In genomic region chr9:136961279-136962065, GRCh38 we compare ENCODE assay signal across 13 cellular contexts. TPM values are rescaled to one million over a fixed set of nuclear protein-coding genes. Genes with fewer than 3 reads are reported as not detected.
DNase-seq lines count a peak whose midpoint lies in the region; ATAC-seq, FAIRE-seq and TF ChIP-seq lines count a peak whose summit lies in the region.
"Had no signal": no experiment of that assay in that cellular context is flagged by ENCODE, and none has a peak within 500 bp of the region (broad histone marks: within the 10 kb centered on the region; RNA-seq: fewer than 3 reads in every experiment).

No MANE protein-coding gene starts in this region.

- 59% methylated on average over 23 of the region's 23 CpGs for WGBS in right cardiac atrium

- no peaks in the 10 kb centered on the region for H3K27me3 ChIP-seq in right cardiac atrium (ENCODE audit: control insufficient read depth, insufficient read depth)
- H3K27me3 ChIP-seq: suprapubic skin had no signal

- H3K9me3 ChIP-seq in right cardiac atrium (ENCODE audit: control insufficient read depth, low read length) (no peaks in the 10 kb centered on the region), kidney (ENCODE audit: control insufficient read depth in 1 of 2, low read length in 2 of 2) (no peaks in the 10 kb centered on the region)
- H3K9me3 ChIP-seq: suprapubic skin had no signal

- no peak for TF ChIP-seq CTCF in kidney (IDR thresholded peaks at IDR 0.05; ENCODE audit: borderline replicate concordance, extremely low read depth, insufficient read depth)

- H3K4me1 ChIP-seq in right cardiac atrium (ENCODE audit: control insufficient read depth, insufficient read depth, low read length) (no peaks in the 10 kb centered on the region), kidney (ENCODE audit: control insufficient read depth in 1 of 2, insufficient read depth in 1 of 2, low read depth in 1 of 2, low read length in 2 of 2) (peaks cover 0 to 3% of the 10 kb centered on the region in 2 donors)

- H3K27ac ChIP-seq in caudate nucleus (ENCODE audit: low read depth, low read length) = peak overlapping the region; percentile 64
- no peak overlapping the region for H3K27ac ChIP-seq in right cardiac atrium (ENCODE audit: low read length)
- H3K27ac ChIP-seq in kidney (ENCODE audit: low read depth in 2 of 2, low read length in 2 of 2) = no peak overlapping the region
- H3K27ac ChIP-seq: suprapubic skin had no signal

- H3K4me3 ChIP-seq in right cardiac atrium (ENCODE audit: low read length) (no peak overlapping the region), kidney (ENCODE audit: low read length in 2 of 2) (no peak overlapping the region)
- H3K4me3 ChIP-seq: suprapubic skin had no signal

- intact Hi-C loops in right cardiac atrium (cut with DNase I) = no loop called here
- intact Hi-C loops in kidney (cut with DNase I) = no loop called here

- H3K9ac ChIP-seq in kidney (ENCODE audit: low read length in 2 of 2) = no peak overlapping the region

- H3K36me3 ChIP-seq in kidney (ENCODE audit: control insufficient read depth in 1 of 2, insufficient read depth in 2 of 2, low read length in 2 of 2) = no peaks in the 10 kb centered on the region
- H3K36me3 ChIP-seq: suprapubic skin had no signal

- FAIRE-seq in kidney (lab: Jason Lieb, UNC) = no peak

- peak; percentile 89 to 90 for ATAC-seq in right cardiac atrium
- ATAC-seq in GM21381 (IDR thresholded peaks at IDR 0.05; ENCODE audit: unreplicated experiment) = no peak

- peak; percentile 49 for DNase-seq in ELF-1 (ENCODE audit: low read depth, low spot score)
- DNase-seq in caudate nucleus (lab: John Stamatoyannopoulos, UW) = peak in 22 of 61 donors; percentile 9 to 86 (median 36)
- peak; percentile 83 to 92 (median 92) for DNase-seq in right cardiac atrium
- DNase-seq in smooth muscle cell of the brain vasculature (ENCODE audit: low read depth, low spot score) = peak; percentile 55
- DNase-seq in activated gamma-delta T cell treated with Interleukin-2 at 50 U/mL for 16 hours = no peak
- DNase-seq in mucosa of gallbladder (ENCODE audit: low spot score) = no peak
- no peak for DNase-seq in kidney
- DNase-seq: DMS79 treated with DMSO at 0.1 percent for 48 hours, erythroblast, mammary epithelial cell, NCI-H1092 had no signal

RNA-seq across cellular contexts. Expression of gene LCN12, which starts 9.4 kb away (rescaled TPM):
- total RNA-seq in right cardiac atrium = 10 to 100 TPM in 3 of 4 donors, 1 to 10 TPM in 1; 9.8 to 21.2 (median 13.1) TPM
- 7.0 TPM for polyA plus RNA-seq in right cardiac atrium
- total RNA-seq in mucosa of gallbladder = 10.0 TPM
- 42.9 TPM for total RNA-seq in kidney
- 35.5 TPM for polyA plus RNA-seq in kidney (ENCODE audit: insufficient read depth, low read depth, low replicate concordance)

RNA-seq across cellular contexts. Expression of gene PTGDS, which starts 15.8 kb away (rescaled TPM):
- total RNA-seq in right cardiac atrium (1,000 to 10,000 TPM; 3,127 to 5,556 (median 4,402) TPM), mucosa of gallbladder (481 TPM), kidney (236 TPM)
- polyA plus RNA-seq in right cardiac atrium (6,981 TPM), kidney (ENCODE audit: insufficient read depth, low read depth, low replicate concordance) (709 TPM)
- polyA plus RNA-seq: mammary epithelial cell had no signal

RNA-seq across cellular contexts. Expression of gene C8G, which starts 16.4 kb away (rescaled TPM):
- 1 to 10 TPM; 1.0 to 1.8 (median 1.4) TPM for total RNA-seq in right cardiac atrium
- 1.4 TPM for polyA plus RNA-seq in right cardiac atrium
- 110 TPM for total RNA-seq in mucosa of gallbladder
- total RNA-seq in kidney = 1.9 TPM
- polyA plus RNA-seq in kidney (ENCODE audit: insufficient read depth, low read depth, low replicate concordance) = 2.1 TPM

RNA-seq across cellular contexts. Expression of gene FBXW5, which starts 16.9 kb away (rescaled TPM):
- 100 to 1,000 TPM; 108 to 139 (median 120) TPM for total RNA-seq in right cardiac atrium
- polyA plus RNA-seq in right cardiac atrium = 150 TPM
- 144 TPM for total RNA-seq in mucosa of gallbladder
- total RNA-seq in kidney = 97.2 TPM
- polyA plus RNA-seq in kidney (ENCODE audit: insufficient read depth, low read depth, low replicate concordance) = 92.5 TPM

RNA-seq across cellular contexts. Expression of gene LCNL1, which starts 21.3 kb away (rescaled TPM):
- total RNA-seq in right cardiac atrium = 10 to 100 TPM in 2 of 4 donors, 1 to 10 TPM in 2; 4.3 to 16.7 (median 9.7) TPM
- 2.4 TPM for polyA plus RNA-seq in right cardiac atrium
- 0.92 TPM for total RNA-seq in mucosa of gallbladder
- total RNA-seq in kidney = 1.4 TPM
- 0.54 TPM for polyA plus RNA-seq in kidney (ENCODE audit: insufficient read depth, low read depth, low replicate concordance)
- polyA plus RNA-seq: mammary epithelial cell had no signal

Comparison
In these comparisons a context has a peak if more than half of its experiments do, and no peak if none do; other contexts are left out.
1. DNase-seq: peak in ELF-1 (single experiment), right cardiac atrium (3 of 3) and smooth muscle cell of the brain vasculature (single experiment); none in activated gamma-delta T cell treated with Interleukin-2 at 50 U/mL for 16 hours (single experiment), mucosa of gallbladder (single experiment) and kidney (single experiment).
2. RNA of gene C8G, which starts 16.4 kb away (total RNA-seq): 110 TPM in mucosa of gallbladder (single experiment); 1.9 TPM in kidney (single experiment) and 1.0 to 1.8 TPM in right cardiac atrium; every median in the first group is over 10 times any median in the second.